ENCODE assay signal across 1 cellular context in the genomic region with DNA sequence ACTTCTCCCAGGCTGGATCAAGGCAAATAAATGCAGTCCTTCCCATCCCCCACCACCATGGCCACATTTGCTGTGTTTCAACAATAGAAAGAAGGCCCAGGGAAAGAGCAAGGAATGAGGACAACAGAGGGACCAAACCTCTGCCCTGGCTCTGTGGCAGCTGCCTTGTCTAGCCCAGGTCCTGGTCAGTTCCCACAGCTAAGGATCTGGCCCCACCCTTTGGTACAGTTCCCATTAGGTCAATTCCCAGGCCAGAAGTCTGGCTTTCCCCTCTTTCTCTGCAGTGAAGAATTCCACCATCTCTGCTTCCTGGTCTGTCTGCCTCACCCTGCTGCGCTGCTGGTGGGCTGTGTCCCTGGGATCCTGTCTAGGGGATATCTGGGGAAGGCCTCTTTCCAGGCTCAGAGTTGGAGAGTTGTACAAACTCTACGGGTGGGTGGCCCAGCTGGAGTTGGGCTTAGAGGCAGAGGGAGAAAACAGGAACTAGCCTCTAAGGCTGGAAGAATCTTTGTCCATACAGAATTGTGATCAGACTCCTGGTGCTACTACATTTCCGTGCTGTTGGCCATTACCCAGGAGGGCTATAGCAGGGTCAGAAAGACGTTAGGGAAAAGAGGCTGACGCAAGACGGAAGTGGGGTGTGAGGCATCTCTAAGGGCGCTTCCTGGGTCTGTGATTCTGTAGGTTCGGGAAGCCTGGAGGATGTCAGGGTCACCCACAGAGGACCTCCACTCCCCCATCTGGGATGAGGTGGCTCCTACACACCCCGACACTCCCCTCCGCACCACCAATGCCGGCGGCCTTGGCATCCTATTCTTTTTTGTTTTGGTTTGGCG.
TF ChIP-seq lines count a peak whose summit lies in the region.

No MANE protein-coding gene starts in this region.

TF ChIP-seq in SK-N-SH, 30 proteins besides CTCF, POLR2A, EP300 and RAD21 (continued from another document):
- TF ChIP-seq, protein P1, sequence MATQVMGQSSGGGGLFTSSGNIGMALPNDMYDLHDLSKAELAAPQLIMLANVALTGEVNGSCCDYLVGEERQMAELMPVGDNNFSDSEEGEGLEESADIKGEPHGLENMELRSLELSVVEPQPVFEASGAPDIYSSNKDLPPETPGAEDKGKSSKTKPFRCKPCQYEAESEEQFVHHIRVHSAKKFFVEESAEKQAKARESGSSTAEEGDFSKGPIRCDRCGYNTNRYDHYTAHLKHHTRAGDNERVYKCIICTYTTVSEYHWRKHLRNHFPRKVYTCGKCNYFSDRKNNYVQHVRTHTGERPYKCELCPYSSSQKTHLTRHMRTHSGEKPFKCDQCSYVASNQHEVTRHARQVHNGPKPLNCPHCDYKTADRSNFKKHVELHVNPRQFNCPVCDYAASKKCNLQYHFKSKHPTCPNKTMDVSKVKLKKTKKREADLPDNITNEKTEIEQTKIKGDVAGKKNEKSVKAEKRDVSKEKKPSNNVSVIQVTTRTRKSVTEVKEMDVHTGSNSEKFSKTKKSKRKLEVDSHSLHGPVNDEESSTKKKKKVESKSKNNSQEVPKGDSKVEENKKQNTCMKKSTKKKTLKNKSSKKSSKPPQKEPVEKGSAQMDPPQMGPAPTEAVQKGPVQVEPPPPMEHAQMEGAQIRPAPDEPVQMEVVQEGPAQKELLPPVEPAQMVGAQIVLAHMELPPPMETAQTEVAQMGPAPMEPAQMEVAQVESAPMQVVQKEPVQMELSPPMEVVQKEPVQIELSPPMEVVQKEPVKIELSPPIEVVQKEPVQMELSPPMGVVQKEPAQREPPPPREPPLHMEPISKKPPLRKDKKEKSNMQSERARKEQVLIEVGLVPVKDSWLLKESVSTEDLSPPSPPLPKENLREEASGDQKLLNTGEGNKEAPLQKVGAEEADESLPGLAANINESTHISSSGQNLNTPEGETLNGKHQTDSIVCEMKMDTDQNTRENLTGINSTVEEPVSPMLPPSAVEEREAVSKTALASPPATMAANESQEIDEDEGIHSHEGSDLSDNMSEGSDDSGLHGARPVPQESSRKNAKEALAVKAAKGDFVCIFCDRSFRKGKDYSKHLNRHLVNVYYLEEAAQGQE (IDR thresholded peaks at IDR 0.05; ENCODE audit: low read depth, low read length): no peak
- TF ChIP-seq RCOR1 (IDR thresholded peaks at IDR 0.05; ENCODE audit: low read length): no peak
- no peak for TF ChIP-seq EZH2phosphoT487 (IDR thresholded peaks at IDR 0.05; ENCODE audit: borderline replicate concordance, low read depth)
- no peak for TF ChIP-seq YY1 (IDR thresholded peaks at IDR 0.05; ENCODE audit: low read depth)
- no peak for TF ChIP-seq TAF1 (IDR thresholded peaks at IDR 0.05; ENCODE audit: borderline replicate concordance, low read depth, low read length)
- no peak for TF ChIP-seq FOXM1 (IDR thresholded peaks at IDR 0.05; ENCODE audit: low read depth)
